ENCODE assay signal across 27 cellular contexts in the genomic region with DNA sequence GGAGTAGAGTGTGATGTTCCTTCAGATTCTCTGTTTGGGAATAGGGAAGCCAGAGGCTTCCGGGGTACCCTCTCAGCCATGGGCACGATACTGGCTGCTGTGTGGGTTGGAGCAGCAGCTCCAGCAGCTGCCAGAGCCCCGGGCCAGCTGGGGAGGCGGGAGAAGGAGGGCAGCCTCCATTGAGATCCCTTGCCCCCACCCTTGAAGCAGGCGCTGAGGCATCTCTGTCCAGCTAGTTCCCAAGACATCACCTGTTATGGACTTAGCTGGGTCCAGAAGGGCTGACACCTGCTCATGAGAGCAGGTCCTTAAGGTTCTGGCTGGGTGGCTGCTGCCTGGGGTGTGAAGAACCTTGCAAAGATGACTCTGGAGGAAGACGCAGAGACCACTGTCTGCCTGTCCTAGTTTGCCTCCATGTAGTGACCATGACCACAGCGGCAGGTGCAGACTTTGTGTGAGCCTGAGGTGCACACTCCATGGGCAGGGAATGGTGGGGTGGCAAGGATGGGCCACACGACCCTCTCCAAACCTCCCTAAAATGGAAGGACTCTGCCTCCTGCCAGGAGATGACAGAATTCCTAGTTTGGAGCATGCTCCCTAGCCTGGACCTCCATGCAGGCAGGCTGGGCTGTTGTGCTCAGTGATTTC.
"Had no signal": no experiment of that assay in that cellular context is flagged by ENCODE, and none has a peak within 500 bp of the region (broad histone marks: within the 10 kb centered on the region; RNA-seq: fewer than 3 reads in every experiment).

No MANE protein-coding gene starts in this region.

- FAIRE-seq: keratinocyte had no signal

- ATAC-seq: left cardiac atrium; left lung; lower lobe of right lung; mucosa of descending colon; naive thymus-derived CD4-positive, alpha-beta T cell; right cardiac atrium; stimulated activated memory B cell treated with anti-CD40 and anti-IgM and Interleukin-4, amounts not matched to agents 10 μg/mL and 1 μg/mL and 100 μg/mL, for 72 hours; stimulated activated naive CD8-positive, alpha-beta T cell treated with anti-CD3 and anti-CD28 coated beads, Interleukin-15, amount 100 ng/mL, for 72 hours had no signal

- H3K4me1 ChIP-seq: left lung, lower lobe of right lung, parathyroid adenoma, testis, thyroid gland, transverse colon, upper lobe of left lung, vagina had no signal

- H3K9me3 ChIP-seq: left lung, lower lobe of right lung, mucosa of descending colon, testis, thyroid gland, transverse colon, upper lobe of left lung, vagina had no signal

- H3K9ac ChIP-seq: parathyroid adenoma had no signal

- H3K4me3 ChIP-seq: left lung, lower lobe of right lung, mucosa of descending colon, smooth muscle cell, testis, thyroid gland, transverse colon, upper lobe of left lung, vagina had no signal

- H2AFZ ChIP-seq: parathyroid adenoma had no signal

- H3K4me2 ChIP-seq: smooth muscle cell had no signal

- H3K36me3 ChIP-seq: left lung, lower lobe of right lung, thyroid gland, transverse colon, upper lobe of left lung, vagina had no signal

- DNase-seq: hippocampal formation; kidney glomerular epithelial cell; left cardiac atrium; left lung; lower lobe of right lung; mammary epithelial cell; mesenchymal stem cell; mucosa of descending colon; naive thymus-derived CD4-positive, alpha-beta T cell; nucleus accumbens; right cardiac atrium; stimulated activated CD4-positive, alpha-beta T cell treated with anti-CD3 and anti-CD28 coated beads, Interleukin-1b, Interleukin-23, amount 100 ng/mL, for 48 hours; stimulated activated CD4-positive, alpha-beta T cell treated with anti-CD3 and anti-CD28 coated beads, Interleukin-2, amount 100 ng/mL, for 48 hours; stimulated activated CD4-positive, alpha-beta T cell treated with anti-CD3 and anti-CD28 coated beads, Interleukin-4, amount 100 ng/mL, for 4 hours; stimulated activated CD8-positive, alpha-beta memory T cell treated with anti-CD3 and anti-CD28 coated beads, Interleukin-4, amount 100 ng/mL, for 48 hours; stimulated activated naive CD4-positive, alpha-beta T cell treated with Interleukin-2 at 50 U/mL for 16 hours; stimulated activated naive CD8-positive, alpha-beta T cell treated with anti-CD3 and anti-CD28 coated beads, Interleukin-15, amount 100 ng/mL, for 72 hours; substantia nigra; testis; thyroid gland; transverse colon had no signal

- H3K79me2 ChIP-seq: parathyroid adenoma had no signal

- H3K27me3 ChIP-seq: testis, thyroid gland, transverse colon, upper lobe of left lung, vagina had no signal

- H3K27ac ChIP-seq: left lung, lower lobe of right lung, parathyroid adenoma, testis, thyroid gland, transverse colon, upper lobe of left lung, vagina had no signal
